18 cellular contexts compared by ENCODE assay signal in the genomic region with DNA sequence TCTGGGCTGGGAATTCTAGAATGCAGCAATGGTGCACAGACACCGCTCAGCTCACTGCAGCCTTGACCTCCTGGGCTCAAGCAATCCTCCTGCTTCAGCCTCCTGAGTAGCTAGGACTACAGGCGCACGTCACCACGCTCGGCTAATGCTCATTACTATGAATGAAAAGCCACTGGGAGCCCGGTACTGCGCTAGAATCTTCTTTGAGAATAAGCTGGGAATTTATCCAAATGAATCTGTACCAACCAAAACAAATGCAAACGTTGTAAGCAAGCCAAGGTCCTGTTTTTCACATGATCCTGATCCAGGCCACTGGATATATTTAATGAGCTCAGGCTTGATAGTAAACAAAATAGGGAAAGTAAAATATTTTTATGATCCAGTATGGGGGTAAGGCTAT.
DNase-seq lines count a peak whose midpoint lies in the region; ATAC-seq and TF ChIP-seq lines count a peak whose summit lies in the region.
"Had no signal": no experiment of that assay in that cellular context is flagged by ENCODE, and none has a peak within 500 bp of the region (broad histone marks: within the 10 kb centered on the region; RNA-seq: fewer than 3 reads in every experiment).

No MANE protein-coding gene starts in this region.

- H3K27me3 ChIP-seq in IMR-90 (ENCODE audit: control insufficient read depth, insufficient read depth, low read length) (no peaks in the 10 kb centered on the region), body of pancreas (no peaks in the 10 kb centered on the region), left ventricle myocardium inferior (ENCODE audit: low read depth) (no peaks in the 10 kb centered on the region)
- H3K27me3 ChIP-seq: neural progenitor cell, sigmoid colon had no signal

- peak overlapping the region; percentile 28; the same call in 1 of the 2 replicates for H2BK120ac ChIP-seq in IMR-90 (ENCODE audit: low read depth, low read length)

- H3K9me1 ChIP-seq in IMR-90 (ENCODE audit: insufficient read depth, low read length) = peaks cover 5% of the 10 kb centered on the region

- H3K9me3 ChIP-seq in IMR-90 (ENCODE audit: control insufficient read depth, insufficient read depth, low read length) (no peaks in the 10 kb centered on the region), body of pancreas (no peaks in the 10 kb centered on the region), left ventricle myocardium inferior (replicated peaks) (no peaks in the 10 kb centered on the region)
- H3K9me3 ChIP-seq: sigmoid colon had no signal

- H3K79me1 ChIP-seq in IMR-90 (ENCODE audit: low read depth in 1 of 2, low read length in 2 of 2) = no peaks in the 10 kb centered on the region

- TF ChIP-seq POLR2A in IMR-90 (IDR thresholded peaks at IDR 0.05; ENCODE audit: low read depth, low read length) = no peak
- no peak for TF ChIP-seq POLR2A in body of pancreas (IDR thresholded peaks at IDR 0.05)
- no peak for TF ChIP-seq POLR2A in lower leg skin (IDR thresholded peaks at IDR 0.05)

- H2AK9ac ChIP-seq in IMR-90 (replicated peaks; ENCODE audit: low read depth, low read length, poor library complexity) = no peak overlapping the region

- no peak overlapping the region for H3K18ac ChIP-seq in IMR-90 (ENCODE audit: low read depth, low read length)

- dilution Hi-C loops in IMR-90 (cut with HindIII; ENCODE audit: low sequenced_read_pairs, unreplicated experiment) = no loop called here

- peak overlapping the region; percentile 40; the same call in 1 of the 2 replicates for H2AK5ac ChIP-seq in IMR-90 (ENCODE audit: low read depth, low read length)

- no peak overlapping the region for H2BK15ac ChIP-seq in IMR-90 (ENCODE audit: low read depth, low read length)

- H3K14ac ChIP-seq in IMR-90 (replicated peaks; ENCODE audit: low read depth, low read length) = no peak overlapping the region; the same call in 1 of the 2 replicates

- intact Hi-C loops in IMR-90 (cut with micrococcal nuclease) = no loop called here
- intact Hi-C loops in body of pancreas (cut with DNase I) = no loop called here
- intact Hi-C loops in left ventricle myocardium inferior (cut with micrococcal nuclease) = no loop called here
- intact Hi-C loops in lower leg skin (cut with DNase I; ENCODE audit: low total_unique reads) = no loop called here

- no peak overlapping the region for H4K91ac ChIP-seq in IMR-90 (ENCODE audit: insufficient read depth, low read depth, low read length)

- no peak overlapping the region for H3K4me3 ChIP-seq in IMR-90 (ENCODE audit: insufficient read depth, low read depth, low read length)
- H3K4me3 ChIP-seq in body of pancreas = no peak overlapping the region
- H3K4me3 ChIP-seq in left ventricle myocardium inferior = no peak overlapping the region
- no peak overlapping the region for H3K4me3 ChIP-seq in skeletal muscle cell (ENCODE audit: low read depth, low read length)
- no peak overlapping the region for H3K4me3 ChIP-seq in lower leg skin (ENCODE audit: low read depth, poor library complexity, severe bottlenecking)
- H3K4me3 ChIP-seq: neural progenitor cell, sigmoid colon had no signal

- no peak for TF ChIP-seq RAD21 in IMR-90 (IDR thresholded peaks at IDR 0.05; ENCODE audit: low read length)

- ATAC-seq in IMR-90 (ENCODE audit: low read depth) (peak; percentile 28), body of pancreas (no peak), GM21723 (IDR thresholded peaks at IDR 0.05; ENCODE audit: unreplicated experiment) (no peak), HG03469 (IDR thresholded peaks at IDR 0.05; ENCODE audit: unreplicated experiment) (no peak)
- ATAC-seq: activated CD4-positive, alpha-beta T cell treated with anti-CD3 and anti-CD28 coated beads for 36 hours; HCT116 had no signal

- no peak overlapping the region for H3K23ac ChIP-seq in IMR-90 (ENCODE audit: low read depth, low read length)

- H3K27ac ChIP-seq in IMR-90 (ENCODE audit: insufficient read depth, low read length) (no peak overlapping the region), body of pancreas (peak overlapping the region; percentile 33 to 73 (median 62)), left ventricle myocardium inferior (replicated peaks) (no peak overlapping the region)
- H3K27ac ChIP-seq: sigmoid colon had no signal

- CTCF ChIA-PET in IMR-90 (lab: Yijun Ruan, JAX) = no interaction called here

- H3K4ac ChIP-seq in IMR-90 (ENCODE audit: low read depth, low read length) = no peak overlapping the region

- no peak overlapping the region for H3K9ac ChIP-seq in IMR-90 (ENCODE audit: low read depth, low read length)
- H3K9ac ChIP-seq: neural progenitor cell had no signal

- H3K36me3 ChIP-seq in IMR-90 (ENCODE audit: control insufficient read depth, insufficient read depth, low read length) = no peaks in the 10 kb centered on the region
- H3K36me3 ChIP-seq in body of pancreas (replicated peaks in 1 of 2; ENCODE audit: insufficient read depth in 1 of 2, low read depth in 2 of 2) = no peaks in the 10 kb centered on the region
- no peaks in the 10 kb centered on the region for H3K36me3 ChIP-seq in left ventricle myocardium inferior
- H3K36me3 ChIP-seq: neural progenitor cell, sigmoid colon had no signal

- no peak overlapping the region for H3K56ac ChIP-seq in IMR-90 (ENCODE audit: extremely low read depth, insufficient read depth, low read length)

- no peaks in the 10 kb centered on the region for H4K20me1 ChIP-seq in IMR-90 (ENCODE audit: insufficient read depth, low read length)

- no peak overlapping the region for H4K5ac ChIP-seq in IMR-90 (ENCODE audit: low read depth, low read length)

- H2AFZ ChIP-seq in IMR-90 (replicated peaks; ENCODE audit: low read length, poor library complexity) = no peak overlapping the region
- H2AFZ ChIP-seq: neural progenitor cell had no signal

- DNase-seq in IMR-90 = peak; percentile 61
- peak in 1 of 4 donors; percentile 26 for DNase-seq in body of pancreas
- peak; percentile 20 for DNase-seq in left ventricle myocardium inferior
- DNase-seq in skeletal muscle cell (ENCODE audit: low read depth) = peak; percentile 31
- DNase-seq in lower leg skin (ENCODE audit: low spot score in 2 of 2) = no peak
- no peak for DNase-seq in SKM-1 (lab: John Stamatoyannopoulos, UW; ENCODE audit: unreplicated experiment)
- DNase-seq: activated CD4-positive, alpha-beta T cell treated with anti-CD3 and anti-CD28 coated beads for 36 hours; activated CD8-positive, alpha-beta memory T cell treated with anti-CD3 and anti-CD28 coated beads, Interleukin-2, amount 50 U/mL, for 48 hours; activated naive CD4-positive, alpha-beta T cell treated with Interleukin-2 at 50 U/mL for 16 hours; effector CD8-positive, alpha-beta T cell; mesenchymal stem cell; NCI-H1694 treated with DMSO at 0.1 percent for 48 hours; sigmoid colon; stimulated activated CD4-positive, alpha-beta T cell treated with anti-CD3 and anti-CD28 coated beads, Interleukin-2, amount 100 ng/mL, for 48 hours had no signal

- no peak for TF ChIP-seq CTCF in IMR-90 (conservative IDR thresholded peaks at IDR 0.05; ENCODE audit: low read depth, low read length)
- TF ChIP-seq CTCF in body of pancreas (IDR thresholded peaks at IDR 0.05) = no peak
- TF ChIP-seq CTCF in left ventricle myocardium inferior (IDR thresholded peaks at IDR 0.05; ENCODE audit: borderline replicate concordance) = no peak
- no peak for TF ChIP-seq CTCF in lower leg skin (IDR thresholded peaks at IDR 0.05)

- peaks cover 11% of the 10 kb centered on the region for H3K4me1 ChIP-seq in IMR-90 (ENCODE audit: control insufficient read depth, insufficient read depth, low read length)
- H3K4me1 ChIP-seq in body of pancreas = peaks cover 44% of the 10 kb centered on the region
- peaks cover 13% of the 10 kb centered on the region for H3K4me1 ChIP-seq in left ventricle myocardium inferior

- H2BK5ac ChIP-seq in IMR-90 (ENCODE audit: low read depth, low read length, poor library complexity, severe bottlenecking) = no peak overlapping the region

- no peak overlapping the region for H2BK20ac ChIP-seq in IMR-90 (ENCODE audit: low read depth, low read length)

- WGBS in IMR-90 (ENCODE audit: extremely low coverage in 2 of 2, insufficient read length in 1 of 2), 2 experiments = 87% methylated on average over 5 of the region's 8 CpGs; no CpG with 5 or more reads in 1 of the 2 experiments
- 43 to 59% methylated on average over 2 to 8 of the region's 8 CpGs for WGBS in body of pancreas, 2 donors
- 58 to 59% methylated on average over 8 of the region's 8 CpGs for WGBS in lower leg skin, 2 donors

- no TSS peak for BruUV-seq in IMR-90 (replicated peaks; lab: Mats Ljungman, UMichigan)

- H4K8ac ChIP-seq in IMR-90 (ENCODE audit: low read depth in 2 of 2, low read length in 2 of 2) = no peak overlapping the region

- in situ Hi-C loops in IMR-90 (cut with MboI; ENCODE audit: low sequenced_read_pairs) = no loop called here

- no peak overlapping the region for H3K4me2 ChIP-seq in IMR-90 (ENCODE audit: low read depth, low read length)
- H3K4me2 ChIP-seq: neural progenitor cell had no signal

- POLR2A ChIA-PET in IMR-90 (lab: Charles Lee; ENCODE audit: unreplicated experiment) = no interaction called here

TF ChIP-seq in IMR-90, 13 proteins besides CTCF, POLR2A, EP300 and RAD21:
- TF ChIP-seq BHLHE40 (IDR thresholded peaks at IDR 0.05; ENCODE audit: low read depth, low read length) = no peak
- TF ChIP-seq, protein P1, sequence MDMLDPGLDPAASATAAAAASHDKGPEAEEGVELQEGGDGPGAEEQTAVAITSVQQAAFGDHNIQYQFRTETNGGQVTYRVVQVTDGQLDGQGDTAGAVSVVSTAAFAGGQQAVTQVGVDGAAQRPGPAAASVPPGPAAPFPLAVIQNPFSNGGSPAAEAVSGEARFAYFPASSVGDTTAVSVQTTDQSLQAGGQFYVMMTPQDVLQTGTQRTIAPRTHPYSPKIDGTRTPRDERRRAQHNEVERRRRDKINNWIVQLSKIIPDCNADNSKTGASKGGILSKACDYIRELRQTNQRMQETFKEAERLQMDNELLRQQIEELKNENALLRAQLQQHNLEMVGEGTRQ (IDR thresholded peaks at IDR 0.05; ENCODE audit: low read depth, low read length) = no peak

Comparison
In these comparisons a context has a peak if more than half of its experiments do, and no peak if none do; other contexts are left out.
1. DNase-seq: peak in IMR-90 (single experiment), left ventricle myocardium inferior (single experiment) and skeletal muscle cell (single experiment); none in lower leg skin (0 of 2) and SKM-1 (single experiment).
2. H3K27ac ChIP-seq: peak in body of pancreas (4 of 4); none in IMR-90 (single experiment) and left ventricle myocardium inferior (single experiment).